ENCODE assay signal across 8 cellular contexts in the genomic region with DNA sequence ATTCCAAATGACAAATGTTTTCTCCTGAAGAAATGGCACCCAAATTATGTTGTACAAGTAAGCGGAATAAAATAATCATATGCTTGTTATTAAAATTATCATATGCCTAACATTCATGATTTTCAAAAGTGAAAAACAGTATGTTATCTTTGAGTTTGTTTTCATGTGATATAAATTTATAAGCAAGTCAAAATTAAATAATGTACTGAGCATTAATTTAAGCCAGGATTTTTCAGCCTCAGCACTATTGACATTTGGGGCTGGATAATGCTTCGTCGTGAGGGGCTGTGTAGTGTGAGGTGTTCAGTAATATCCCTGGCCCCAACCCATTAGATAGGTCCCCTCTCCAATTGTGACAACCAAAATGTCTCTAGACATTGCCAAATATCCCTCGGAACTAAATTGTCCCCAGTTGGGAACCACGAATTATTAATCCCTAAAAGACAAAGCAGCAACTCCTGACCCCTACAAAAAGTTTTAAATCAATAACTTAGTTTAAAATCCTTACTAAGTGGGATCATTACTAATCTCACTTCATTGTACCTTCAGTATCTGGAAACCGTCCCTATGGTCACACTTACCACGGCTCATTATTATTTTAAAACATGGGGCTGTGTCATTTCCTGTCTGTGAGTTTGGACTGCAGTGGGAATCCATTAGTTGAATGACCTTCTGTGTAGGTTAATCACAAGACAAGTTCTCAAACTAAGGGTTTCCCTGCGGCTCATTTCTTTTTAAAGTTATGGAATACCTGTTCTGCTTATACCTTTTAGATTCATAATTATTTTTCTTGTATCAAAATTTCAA. TPM values are rescaled to one million over a fixed set of nuclear protein-coding genes. Genes with fewer than 3 reads are reported as not detected.
DNase-seq lines count a peak whose midpoint lies in the region; ATAC-seq and TF ChIP-seq lines count a peak whose summit lies in the region.

No MANE protein-coding gene starts in this region.

- peaks cover 45% of the 10 kb centered on the region for H3K4me1 ChIP-seq in Loucy (ENCODE audit: insufficient read depth, low read length, poor library complexity, severe bottlenecking)
- H3K4me1 ChIP-seq in right cardiac atrium (ENCODE audit: control insufficient read depth, insufficient read depth, low read length), result no peaks in the 10 kb centered on the region

- H3K9me3 ChIP-seq in Loucy (ENCODE audit: insufficient read depth, low read depth, low read length) (no peaks in the 10 kb centered on the region), right cardiac atrium (ENCODE audit: control insufficient read depth, low read length) (no peaks in the 10 kb centered on the region)

- H4K20me1 ChIP-seq in Loucy (ENCODE audit: insufficient read depth, low read length, poor library complexity, severe bottlenecking), result peaks cover 11% of the 10 kb centered on the region

- no peaks in the 10 kb centered on the region for H3K27me3 Mint-ChIP-seq in activated B cell treated with CpG ODN at 0.5 μM for 24 hours
- H3K27me3 Mint-ChIP-seq in stimulated activated memory B cell treated with anti-CD40 and anti-IgM and Interleukin-4, amounts not matched to agents 10 μg/mL and 1 μg/mL and 100 μg/mL, for 72 hours, result no peaks in the 10 kb centered on the region

- H3K36me3 Mint-ChIP-seq in activated B cell treated with CpG ODN at 0.5 μM for 24 hours (ENCODE audit: low read depth), result peaks cover 22% of the 10 kb centered on the region
- H3K36me3 Mint-ChIP-seq in stimulated activated memory B cell treated with anti-CD40 and anti-IgM and Interleukin-4, amounts not matched to agents 10 μg/mL and 1 μg/mL and 100 μg/mL, for 72 hours, result peaks cover 20% of the 10 kb centered on the region

- H3K79me2 ChIP-seq in Loucy (ENCODE audit: insufficient read depth, low read length), result peaks cover 78% of the 10 kb centered on the region

- 48% methylated on average over 8 of the region's 8 CpGs for WGBS in right cardiac atrium

- TF ChIP-seq CTCF in Loucy (conservative IDR thresholded peaks at IDR 0.05; ENCODE audit: low read length) (no peak), activated B cell treated with CpG ODN at 0.5 μM for 24 hours (IDR thresholded peaks at IDR 0.05) (no peak)

- no peaks in the 10 kb centered on the region for H3K36me3 ChIP-seq in Loucy (ENCODE audit: insufficient read depth, low read length)

- ATAC-seq in GM21381 (IDR thresholded peaks at IDR 0.05; ENCODE audit: unreplicated experiment) (peak; percentile 28), activated B cell treated with CpG ODN at 0.5 μM for 24 hours (ENCODE audit: low read depth) (no peak), right cardiac atrium (peak in 1 of 2 donors; percentile 48)
- no peak for ATAC-seq in stimulated activated memory B cell treated with anti-CD40 and anti-IgM and Interleukin-4, amounts not matched to agents 10 μg/mL and 1 μg/mL and 100 μg/mL, for 72 hours

- H3K4me3 ChIP-seq in Loucy (ENCODE audit: low read length, poor library complexity, severe bottlenecking), result peak overlapping the region; percentile 93
- H3K4me3 ChIP-seq in right cardiac atrium (ENCODE audit: low read length), result peak overlapping the region; percentile 68

- H3K27ac Mint-ChIP-seq in activated B cell treated with CpG ODN at 0.5 μM for 24 hours, result peak overlapping the region; percentile 93
- peak overlapping the region; percentile 91 for H3K27ac Mint-ChIP-seq in stimulated activated memory B cell treated with anti-CD40 and anti-IgM and Interleukin-4, amounts not matched to agents 10 μg/mL and 1 μg/mL and 100 μg/mL, for 72 hours

- H3F3A ChIP-seq in Loucy (ENCODE audit: low read depth), result no peaks in the 10 kb centered on the region

- peak overlapping the region; percentile 95 for H3K4me3 Mint-ChIP-seq in activated B cell treated with CpG ODN at 0.5 μM for 24 hours
- H3K4me3 Mint-ChIP-seq in stimulated activated memory B cell treated with anti-CD40 and anti-IgM and Interleukin-4, amounts not matched to agents 10 μg/mL and 1 μg/mL and 100 μg/mL, for 72 hours, result peak overlapping the region; percentile 91

- peaks cover 38% of the 10 kb centered on the region for H3K4me1 Mint-ChIP-seq in activated B cell treated with CpG ODN at 0.5 μM for 24 hours
- peaks cover 41% of the 10 kb centered on the region for H3K4me1 Mint-ChIP-seq in stimulated activated memory B cell treated with anti-CD40 and anti-IgM and Interleukin-4, amounts not matched to agents 10 μg/mL and 1 μg/mL and 100 μg/mL, for 72 hours

- H3K9me3 Mint-ChIP-seq in activated B cell treated with CpG ODN at 0.5 μM for 24 hours, result no peaks in the 10 kb centered on the region
- no peaks in the 10 kb centered on the region for H3K9me3 Mint-ChIP-seq in stimulated activated memory B cell treated with anti-CD40 and anti-IgM and Interleukin-4, amounts not matched to agents 10 μg/mL and 1 μg/mL and 100 μg/mL, for 72 hours

- H3K9me2 ChIP-seq in Loucy (replicated peaks; ENCODE audit: low read depth, low read length), result no peaks in the 10 kb centered on the region

- peak overlapping the region; percentile 84 for H3K4me2 ChIP-seq in Loucy (ENCODE audit: low read depth, low read length, poor library complexity, severe bottlenecking)

- intact Hi-C loops in activated B cell treated with CpG ODN at 0.5 μM for 24 hours (cut with micrococcal nuclease), result loop anchor here (1.0 to 5.0 kb wide), 6 partner anchors 204 to 1207 kb away; a partner anchor contains a TSS
- intact Hi-C loops in right cardiac atrium (cut with DNase I), result loop anchor here in 3 of 4 donors (5.0 to 10.0 kb wide), 3 partner anchors 44 to 49 kb away; a partner anchor contains a TSS

- H3K27me3 ChIP-seq in Loucy (ENCODE audit: insufficient read depth, low read length, poor library complexity, severe bottlenecking) (no peaks in the 10 kb centered on the region), right cardiac atrium (ENCODE audit: control insufficient read depth, insufficient read depth) (no peaks in the 10 kb centered on the region)

- POLR2A ChIA-PET in activated B cell treated with CpG ODN at 0.5 μM for 24 hours (lab: Charles Lee), result interaction anchor here (0.6 to 3.6 kb wide), 9 partner anchors 10 to 561 kb away, joined by 3 to 86 read pairs (median 15); a partner anchor contains a TSS

- peak overlapping the region; percentile 51 for H3K27ac ChIP-seq in right cardiac atrium (ENCODE audit: low read length)

- H2AFZ ChIP-seq in Loucy (ENCODE audit: low read length), result peak overlapping the region; percentile 98; the same call in 1 of the 2 replicates

- CTCF ChIA-PET in activated B cell treated with CpG ODN at 0.5 μM for 24 hours (lab: Charles Lee), result interaction anchor here (3.3 kb wide), 1 partner anchor 30 kb away, joined by 11 read pairs; no protein-coding TSS in a partner anchor

- H3K9ac ChIP-seq in Loucy (ENCODE audit: low read depth, low read length, poor library complexity, severe bottlenecking), result peak overlapping the region; percentile 97

- peak; percentile 55 for DNase-seq in DMS53 (lab: John Stamatoyannopoulos, UW)
- DNase-seq in activated B cell treated with CpG ODN at 0.5 μM for 24 hours, result no peak
- DNase-seq in right cardiac atrium, result no peak
- no peak for DNase-seq in NCI-H128 (lab: John Stamatoyannopoulos, UW; ENCODE audit: unreplicated experiment)
- DNase-seq in SK-N-DZ (ENCODE audit: low spot score), result no peak

RNA-seq across cellular contexts. Expression of a gene that starts 1.3 kb away (rescaled TPM):
- total RNA-seq in activated B cell treated with CpG ODN at 0.5 μM for 24 hours, result 59.0 and 63.0 TPM in 2 replicates
- total RNA-seq in right cardiac atrium, result 100 to 1,000 TPM; 371 to 421 (median 408) TPM
- polyA plus RNA-seq in right cardiac atrium, result 174 TPM
- polyA plus RNA-seq in SK-N-DZ (2014; cell fraction: cytosol; rRNA removed), result 84.4 and 89.5 TPM in 2 replicates
- polyA plus RNA-seq in SK-N-DZ (2014; cell fraction: nucleus; rRNA removed), result 52.0 and 89.0 TPM in 2 replicates

RNA-seq across cellular contexts. Expression of a gene that starts 44.8 kb away (rescaled TPM):
- 35.1 and 38.3 TPM in 2 replicates for total RNA-seq in activated B cell treated with CpG ODN at 0.5 μM for 24 hours
- 100 to 1,000 TPM in 2 of 4 donors, 10 to 100 TPM in 2; 84.2 to 108 (median 101) TPM for total RNA-seq in right cardiac atrium
- 68.4 TPM for polyA plus RNA-seq in right cardiac atrium
- polyA plus RNA-seq in SK-N-DZ (2014; cell fraction: cytosol; rRNA removed), result 151 and 177 TPM in 2 replicates
- 124 and 129 TPM in 2 replicates for polyA plus RNA-seq in SK-N-DZ (2014; cell fraction: nucleus; rRNA removed)
